ENCODE assay signal across 16 cellular contexts in genomic region chr3:5054098-5054497, GRCh38.
A peak's percentile ranks its signal among the peaks of the same experiment; 100 is the strongest.
DNase-seq lines count a peak whose midpoint lies in the region; ATAC-seq, FAIRE-seq and TF ChIP-seq lines count a peak whose summit lies in the region.
"Had no signal": no experiment of that assay in that cellular context is flagged by ENCODE, and none has a peak within 500 bp of the region (broad histone marks: within the 10 kb centered on the region; RNA-seq: fewer than 3 reads in every experiment).

No MANE protein-coding gene starts in this region.

- H3K27ac ChIP-seq in HepG2 (ENCODE audit: extremely low read length, insufficient read depth, low read length) (no peak overlapping the region), tibial artery (peak overlapping the region; percentile 63 to 68)
- H3K27ac ChIP-seq: PC-9 had no signal

- no peak for TF ChIP-seq CTCF in HepG2 (CRISPR knock-in tag; IDR thresholded peaks at IDR 0.05)
- no peak for TF ChIP-seq CTCF in tibial artery (IDR thresholded peaks at IDR 0.05)

- DNase-seq in activated CD4-positive, alpha-beta T cell treated with anti-CD3 and anti-CD28 coated beads, Interleukin-2, amount 10 ng/mL, durations not matched to agents 7 days and 5 days = no peak
- DNase-seq in activated CD4-positive, alpha-beta T cell treated with anti-CD3 and anti-CD28 coated beads, Interleukin-2, amount 50 U/mL, for 48 hours = no peak
- DNase-seq in NOMO-1 treated with DMSO at 0.1 percent for 48 hours (lab: John Stamatoyannopoulos, UW; ENCODE audit: unreplicated experiment) = peak; percentile 48
- DNase-seq in HepG2 (ENCODE audit: low spot score) = no peak
- DNase-seq in tibial artery = no peak
- no peak for DNase-seq in NCI-H1694 (lab: John Stamatoyannopoulos, UW)
- DNase-seq: activated T-cell treated with anti-CD3 and anti-CD28 coated beads, Interleukin-2, amount 50 U/mL, for 1 hour; GOT3; NCI-H1417; NCI-H446 treated with DMSO at 0.1 percent for 48 hours; stimulated activated CD4-positive, alpha-beta T cell treated with anti-CD3 and anti-CD28 coated beads, Interleukin-2, amount 100 ng/mL, for 24 hours; SW 1271 had no signal

- peak overlapping the region; percentile 42 for H3K27ac Mint-ChIP-seq in activated CD4-positive, alpha-beta T cell treated with anti-CD3 and anti-CD28 coated beads, Interleukin-2, amount 10 ng/mL, durations not matched to agents 7 days and 5 days

- no peaks in the 10 kb centered on the region for H3K9me3 Mint-ChIP-seq in activated CD4-positive, alpha-beta T cell treated with anti-CD3 and anti-CD28 coated beads, Interleukin-2, amount 10 ng/mL, durations not matched to agents 7 days and 5 days

- in situ Hi-C loops in HepG2 (cut with HindIII; ENCODE audit: extremely low pct_ligation_motif_present, low pct_unique_long_range_greater_than_20kb) = loop anchor here (5.0 kb wide), 1 partner anchor 332 kb away; no protein-coding TSS in a partner anchor

- 59% methylated on average over 4 of the region's 4 CpGs for WGBS in HepG2 (ENCODE audit: low lambda C conversion rate)

- no peak overlapping the region for H3K9ac ChIP-seq in HepG2 (ENCODE audit: insufficient read depth, low read depth, low read length)

- H3K27me3 ChIP-seq in HepG2 (ENCODE audit: control insufficient read depth in 1 of 2, insufficient read depth in 2 of 2, low read length in 2 of 2) = peaks cover 0 to 16% of the 10 kb centered on the region in 2 experiments; a peak in 2 of 5 replicates
- no peaks in the 10 kb centered on the region for H3K27me3 ChIP-seq in tibial artery

- H3K4me1 ChIP-seq in HepG2 (ENCODE audit: insufficient read depth, low read length) (peaks cover 6% of the 10 kb centered on the region; the same call in 1 of the 2 replicates), tibial artery (peaks cover 0 to 48% (median 13%) of the 10 kb centered on the region in 4 donors)

- no peak for TF ChIP-seq RAD21 in HepG2 (CRISPR knock-in tag; IDR thresholded peaks at IDR 0.05)

- H3K4me3 ChIP-seq in HepG2 (replicated peaks in 1 of 3; ENCODE audit: insufficient read depth in 1 of 3, low read depth in 2 of 3, low read length in 3 of 3) = no peak overlapping the region
- H3K4me3 ChIP-seq in tibial artery = no peak overlapping the region
- H3K4me3 ChIP-seq: mucosa of descending colon, PC-9 had no signal

- H3K79me2 ChIP-seq in HepG2 (ENCODE audit: insufficient read depth, low read length) = no peaks in the 10 kb centered on the region

- intact Hi-C loops in HepG2 (cut with micrococcal nuclease; ENCODE audit: unreplicated experiment) = no loop called here
- intact Hi-C loops in tibial artery (cut with DNase I; ENCODE audit: low total_unique reads) = no loop called here

- no TSS peak for BruUV-seq in HepG2 (replicated peaks; lab: Mats Ljungman, UMichigan)

- TF ChIP-seq POLR2A in HepG2 (IDR thresholded peaks at IDR 0.05; ENCODE audit: insufficient read depth in 1 of 2, low read depth in 2 of 2, low read length in 2 of 2) = no peak

- no peak overlapping the region for H3K4me3 Mint-ChIP-seq in activated CD4-positive, alpha-beta T cell treated with anti-CD3 and anti-CD28 coated beads, Interleukin-2, amount 10 ng/mL, durations not matched to agents 7 days and 5 days

- POLR2A ChIA-PET in activated CD4-positive, alpha-beta T cell treated with anti-CD3 and anti-CD28 coated beads, Interleukin-2, amount 10 ng/mL, durations not matched to agents 7 days and 5 days (lab: Charles Lee) = no interaction called here
- POLR2A ChIA-PET in HepG2 (lab: Yijun Ruan, JAX) = no interaction called here

- H3K27me3 Mint-ChIP-seq in activated CD4-positive, alpha-beta T cell treated with anti-CD3 and anti-CD28 coated beads, Interleukin-2, amount 10 ng/mL, durations not matched to agents 7 days and 5 days = no peaks in the 10 kb centered on the region

- H3K36me3 ChIP-seq in HepG2 (replicated peaks in 1 of 2; ENCODE audit: control insufficient read depth in 1 of 2, insufficient read depth in 2 of 2, low read length in 2 of 2) = no peaks in the 10 kb centered on the region
- no peaks in the 10 kb centered on the region for H3K36me3 ChIP-seq in tibial artery

- peaks cover 2% of the 10 kb centered on the region for H3K36me3 Mint-ChIP-seq in activated CD4-positive, alpha-beta T cell treated with anti-CD3 and anti-CD28 coated beads, Interleukin-2, amount 10 ng/mL, durations not matched to agents 7 days and 5 days (ENCODE audit: low read depth)

- FAIRE-seq in HepG2 (lab: Jason Lieb, UNC) = no peak

- no peaks in the 10 kb centered on the region for H3K9me3 ChIP-seq in HepG2 (ENCODE audit: low read length)
- H3K9me3 ChIP-seq in tibial artery = no peaks in the 10 kb centered on the region
- H3K9me3 ChIP-seq: mucosa of descending colon had no signal

- CTCF ChIA-PET in activated CD4-positive, alpha-beta T cell treated with anti-CD3 and anti-CD28 coated beads, Interleukin-2, amount 10 ng/mL, durations not matched to agents 7 days and 5 days (lab: Charles Lee) = interaction anchor here (0.6 to 6.0 kb wide), 12 partner anchors 12 to 1862 kb away, joined by 3 to 35 read pairs (median 4); partner anchors contain the start of gene BHLHE40
- CTCF ChIA-PET in HepG2 (lab: Yijun Ruan, JAX; ENCODE audit: low intra/inter-chr PET ratio, low total read pairs) = no interaction called here

- H4K20me1 ChIP-seq in HepG2 (ENCODE audit: insufficient read depth, low read length) = no peaks in the 10 kb centered on the region

- H3K4me1 Mint-ChIP-seq in activated CD4-positive, alpha-beta T cell treated with anti-CD3 and anti-CD28 coated beads, Interleukin-2, amount 10 ng/mL, durations not matched to agents 7 days and 5 days = peaks cover 42% of the 10 kb centered on the region

- H3K4me2 ChIP-seq in HepG2 (ENCODE audit: low read depth, low read length) = no peak overlapping the region
- H3K4me2 ChIP-seq: PC-9 had no signal

- no peak overlapping the region for H2AFZ ChIP-seq in HepG2 (ENCODE audit: low read length)
- H2AFZ ChIP-seq: PC-9 had no signal

- TF ChIP-seq EP300 in HepG2 (IDR thresholded peaks at IDR 0.05; ENCODE audit: low read depth in 2 of 2, low read length in 2 of 2) = no peak
- no peak for TF ChIP-seq EP300 in HepG2 (CRISPR knock-in tag; IDR thresholded peaks at IDR 0.05; ENCODE audit: borderline replicate concordance)

- ATAC-seq in HepG2 (no peak), GM21360 (IDR thresholded peaks at IDR 0.05; ENCODE audit: unreplicated experiment) (no peak), HG03565 (IDR thresholded peaks at IDR 0.05; ENCODE audit: unreplicated experiment) (no peak)
- ATAC-seq: mucosa of descending colon had no signal

TF ChIP-seq in HepG2, 621 proteins besides CTCF, POLR2A, EP300 and RAD21:
- TF ChIP-seq ZNF263 (CRISPR knock-in tag; IDR thresholded peaks at IDR 0.05) = peak; percentile 90
- TF ChIP-seq AHDC1 (CRISPR knock-in tag; IDR thresholded peaks at IDR 0.05; ENCODE audit: borderline replicate concordance) = no peak
TF ChIP-seq in HepG2: peak in this region for 1.
